ENCODE assay signal across 22 cellular contexts in genomic region chr9:130363755-130364404, GRCh38.
DNase-seq lines count a peak whose midpoint lies in the region; FAIRE-seq and TF ChIP-seq lines count a peak whose summit lies in the region.
"Had no signal": no experiment of that assay in that cellular context is flagged by ENCODE, and none has a peak within 500 bp of the region (broad histone marks: within the 10 kb centered on the region; RNA-seq: fewer than 3 reads in every experiment).

No MANE protein-coding gene starts in this region.

- H3K4me1 ChIP-seq in HEK293 (ENCODE audit: control insufficient read depth, insufficient read depth, low read length) (no peaks in the 10 kb centered on the region), PC-9 (replicated peaks; ENCODE audit: insufficient read depth) (peaks cover 33% of the 10 kb centered on the region), BE2C (0 out of 2 replicates have a peak, but pooled peaks cover 5% of the 10 kb centered on the region)
- H3K4me1 ChIP-seq: A549 had no signal

- H2AFZ ChIP-seq in PC-9: no peak overlapping the region
- H2AFZ ChIP-seq: GM23338 had no signal

- H3K27ac ChIP-seq in HEK293 (ENCODE audit: extremely low read depth, low read depth, low read length) (no peak overlapping the region), PC-9 (peak overlapping the region; percentile 5)
- H3K27ac ChIP-seq: A549 had no signal

- peaks cover 18% of the 10 kb centered on the region; the same call in 1 of the 2 replicates for H3F3A ChIP-seq in PC-9 (ENCODE audit: insufficient read depth, low read depth)

- H3K27ac Mint-ChIP-seq in chondrocyte (ENCODE audit: unreplicated experiment): peak overlapping the region; percentile 49
- H3K27ac Mint-ChIP-seq: GM23338 had no signal

- H4K20me1 ChIP-seq in PC-9 (ENCODE audit: insufficient read depth): no peaks in the 10 kb centered on the region

- DNase-seq in PC-9 (no peak), chondrocyte (ENCODE audit: low spot score) (no peak), frontal cortex (ENCODE audit: low spot score in 2 of 2) (no peak), BE2C (no peak), OCI-M1 (lab: John Stamatoyannopoulos, UW) (no peak)
- DNase-seq: 8988T; ACHN; AML-193; C1 segment of cervical spinal cord; Calu3; CD4-positive, alpha-beta memory T cell; COR-L47; DMS53; DMS79 treated with DMSO at 0.1 percent for 48 hours; GF-D8; HCEC 1CT had no signal

- H3K4me3 ChIP-seq in HEK293 (ENCODE audit: low read depth, low read length) (no peak overlapping the region), PC-9 (no peak overlapping the region), BE2C (ENCODE audit: low read depth, low read length) (no peak overlapping the region)
- H3K4me3 ChIP-seq: A549, GM23338 had no signal

- H3K27me3 ChIP-seq in PC-9 (ENCODE audit: insufficient read depth, low read depth) (no peaks in the 10 kb centered on the region), BE2C (no peaks in the 10 kb centered on the region)

- H3K9me3 ChIP-seq in HEK293 (ENCODE audit: control insufficient read depth, insufficient read depth, low read depth, low read length) (no peaks in the 10 kb centered on the region), PC-9 (ENCODE audit: insufficient read depth, low read depth) (no peaks in the 10 kb centered on the region), BE2C (no peaks in the 10 kb centered on the region)
- H3K9me3 ChIP-seq: A549 had no signal

- intact Hi-C loops in PC-9 (cut with micrococcal nuclease; ENCODE audit: unreplicated experiment): loop anchor here (1.0 kb wide), 1 partner anchor 81 kb away; no protein-coding TSS in a partner anchor

- BruUV-seq in PC-9 (replicated peaks; lab: Mats Ljungman, UMichigan): TSS peak; percentile 86

- CTCF ChIA-PET in HEK293 (lab: Yijun Ruan, JAX) (interaction anchor here (0.6 to 1.2 kb wide), 3 partner anchors 20 to 136 kb away, joined by 3 read pairs; no protein-coding TSS in a partner anchor), PC-9 (lab: Charles Lee) (interaction anchor here (0.6 to 1.1 kb wide), 4 partner anchors 8 to 331 kb away, joined by 3 to 5 read pairs (median 4); no protein-coding TSS in a partner anchor)

- peak overlapping the region; percentile 56 for H3K4me2 ChIP-seq in PC-9
- H3K4me2 ChIP-seq: A549, GM23338 had no signal

- H3K36me3 ChIP-seq in HEK293 (ENCODE audit: control insufficient read depth in 2 of 2, insufficient read depth in 1 of 2, low read length in 2 of 2): no peaks in the 10 kb centered on the region
- H3K36me3 ChIP-seq in PC-9 (ENCODE audit: low read depth): no peaks in the 10 kb centered on the region
- H3K36me3 ChIP-seq in BE2C: no peaks in the 10 kb centered on the region

- H3K79me2 ChIP-seq in PC-9 (ENCODE audit: low read depth): no peaks in the 10 kb centered on the region

- no peaks in the 10 kb centered on the region for H3K36me3 Mint-ChIP-seq in chondrocyte (ENCODE audit: low read depth)
- H3K36me3 Mint-ChIP-seq: CD4-positive, alpha-beta memory T cell had no signal

- no peaks in the 10 kb centered on the region for H3K9me3 Mint-ChIP-seq in chondrocyte (ENCODE audit: low read depth)
- H3K9me3 Mint-ChIP-seq: GM23338 had no signal

- H3K27me3 Mint-ChIP-seq in chondrocyte (ENCODE audit: low read depth): peaks cover 26% of the 10 kb centered on the region

- H3K4me1 Mint-ChIP-seq in chondrocyte (ENCODE audit: low read depth): no peaks in the 10 kb centered on the region

- TF ChIP-seq CTCF in HEK293 (tag by site-specific recombination; IDR thresholded peaks at IDR 0.05) (no peak), PC-9 (conservative IDR thresholded peaks at IDR 0.05) (no peak), chondrocyte (IDR thresholded peaks at IDR 0.05) (no peak), BE2C (IDR thresholded peaks at IDR 0.05; ENCODE audit: low read depth, low read length) (no peak)

- POLR2A ChIA-PET in HEK293 (lab: Yijun Ruan, JAX) (interaction anchor here (1.1 kb wide), 1 partner anchor 35 kb away, joined by 10 read pairs; no protein-coding TSS in a partner anchor), PC-9 (lab: Charles Lee; ENCODE audit: unreplicated experiment) (interaction anchor here (0.6 kb wide), 3 partner anchors 9 to 395 kb away, joined by 3 to 6 read pairs (median 6); no protein-coding TSS in a partner anchor)

- no peak for FAIRE-seq in frontal cortex (lab: Jason Lieb, UNC)
- FAIRE-seq: A549, GM12891, GM18507, H54 had no signal

- H3K4me3 Mint-ChIP-seq in chondrocyte (ENCODE audit: unreplicated experiment): no peak overlapping the region
- H3K4me3 Mint-ChIP-seq: CD4-positive, alpha-beta memory T cell; GM23338 had no signal

- no peaks in the 10 kb centered on the region for H3K9me2 ChIP-seq in PC-9 (ENCODE audit: insufficient read depth)

TF ChIP-seq in HEK293, 187 proteins besides CTCF, POLR2A, EP300 and RAD21 (continues in another document):
- TF ChIP-seq REPIN1 (tag by site-specific recombination; IDR thresholded peaks at IDR 0.05; ENCODE audit: low read depth) (no peak), FEZF1 (tag by site-specific recombination; IDR thresholded peaks at IDR 0.05) (no peak), KLF1 (tag by site-specific recombination; IDR thresholded peaks at IDR 0.05) (no peak), ZNF600 (tag by site-specific recombination; IDR thresholded peaks at IDR 0.05) (no peak), ZBTB17 (tag by site-specific recombination; IDR thresholded peaks at IDR 0.05) (no peak), HOXA7 (CRISPR knock-in tag; IDR thresholded peaks at IDR 0.05; ENCODE audit: borderline replicate concordance) (no peak), HIC1 (tag by site-specific recombination; IDR thresholded peaks at IDR 0.05) (no peak), ZNF239 (tag by site-specific recombination; IDR thresholded peaks at IDR 0.05) (no peak), ZNF624 (tag by site-specific recombination; IDR thresholded peaks at IDR 0.05) (no peak), ZNF610 (tag by site-specific recombination; IDR thresholded peaks at IDR 0.05; ENCODE audit: borderline replicate concordance) (no peak), MZF1 (tag by site-specific recombination; IDR thresholded peaks at IDR 0.05; ENCODE audit: borderline replicate concordance) (peak; percentile 89), PRDM1 (tag by site-specific recombination; IDR thresholded peaks at IDR 0.05) (peak; percentile 94), GLIS1 (tag by site-specific recombination; IDR thresholded peaks at IDR 0.05) (no peak), PRDM10 (tag by site-specific recombination; IDR thresholded peaks at IDR 0.05) (no peak), ZNF24 (tag by site-specific recombination; IDR thresholded peaks at IDR 0.05) (no peak), ZSCAN4 (tag by site-specific recombination; IDR thresholded peaks at IDR 0.05) (no peak), ZNF747 (tag by site-specific recombination; IDR thresholded peaks at IDR 0.05) (no peak), ZNF76 (tag by site-specific recombination; IDR thresholded peaks at IDR 0.05; ENCODE audit: borderline replicate concordance, low read depth) (no peak)
